ENCODE assay signal across 2 cellular contexts in genomic region chr10:60420991-60421894, GRCh38.
A peak's percentile ranks its signal among the peaks of the same experiment; 100 is the strongest.
TF ChIP-seq lines count a peak whose summit lies in the region.

No MANE protein-coding gene starts in this region.

TF ChIP-seq in HEK293, 187 proteins besides CTCF, POLR2A, EP300 and RAD21:
- TF ChIP-seq KLF17 (tag by site-specific recombination; IDR thresholded peaks at IDR 0.05) = peak; percentile 97
- TF ChIP-seq PRDM1 (tag by site-specific recombination; IDR thresholded peaks at IDR 0.05) = 0 out of 2 replicates have a peak, but pooled peaks have one; percentile 15
- TF ChIP-seq ZNF398 (tag by site-specific recombination; IDR thresholded peaks at IDR 0.05) = peak; percentile 31; the same call in 1 of the 2 replicates
- TF ChIP-seq ZNF514 (tag by site-specific recombination; IDR thresholded peaks at IDR 0.05) = no peak
- TF ChIP-seq WT1 (tag by site-specific recombination; IDR thresholded peaks at IDR 0.05) = peak; percentile 94
- TF ChIP-seq KLF9 (tag by site-specific recombination; IDR thresholded peaks at IDR 0.05; ENCODE audit: low read depth) = no peak

TF ChIP-seq in H1, 55 proteins besides CTCF, POLR2A, EP300 and RAD21:
- TF ChIP-seq RXRA (IDR thresholded peaks at IDR 0.05; ENCODE audit: insufficient read depth, low read depth, low read length) (no peak), NRF1 (IDR thresholded peaks at IDR 0.05; ENCODE audit: low read depth, low read length) (no peak), TAF1 (IDR thresholded peaks at IDR 0.05; ENCODE audit: low read depth, low read length) (no peak), TEAD4 (IDR thresholded peaks at IDR 0.05; ENCODE audit: low read depth, low read length) (no peak), CEBPB (IDR thresholded peaks at IDR 0.05; ENCODE audit: low read depth, low read length) (peak; percentile 13; the same call in 1 of the 2 replicates)
